ENCODE assay signal across 14 cellular contexts in the genomic region with DNA sequence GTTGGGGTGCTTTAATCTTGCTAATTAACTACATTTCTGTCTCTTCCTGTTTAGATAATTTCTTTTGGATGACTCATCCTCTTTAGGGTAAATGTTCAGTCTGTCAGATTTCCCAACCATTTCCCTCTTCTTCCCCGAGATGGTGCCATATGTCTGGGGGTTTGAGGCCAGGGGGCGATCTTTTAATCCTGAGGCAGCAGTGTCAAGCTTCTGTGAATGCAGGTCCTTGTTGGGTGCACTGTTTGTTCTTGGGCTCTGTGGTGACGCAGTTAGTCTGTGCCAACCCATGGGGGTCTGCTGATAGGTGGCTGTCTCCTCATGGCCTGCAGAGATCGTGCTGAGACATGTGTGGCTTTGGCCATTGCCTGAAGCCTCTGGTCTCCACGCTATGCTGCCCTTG.
DNase-seq lines count a peak whose midpoint lies in the region; ATAC-seq and TF ChIP-seq lines count a peak whose summit lies in the region.
"Had no signal": no experiment of that assay in that cellular context is flagged by ENCODE, and none has a peak within 500 bp of the region (broad histone marks: within the 10 kb centered on the region; RNA-seq: fewer than 3 reads in every experiment).

No MANE protein-coding gene starts in this region.

- peak overlapping the region in 1 of 2 experiments; percentile 59 for H3K18ac ChIP-seq in mesenchymal stem cell (ENCODE audit: low read depth in 1 of 2, low read length in 2 of 2)

- no peaks in the 10 kb centered on the region for H3K36me3 ChIP-seq in mesenchymal stem cell (ENCODE audit: control insufficient read depth in 1 of 2, insufficient read depth in 2 of 2, low read depth in 1 of 2, low read length in 2 of 2)
- H3K36me3 ChIP-seq: SJSA1 had no signal

- WGBS in mesenchymal stem cell: 72% methylated on average over 5 of the region's 5 CpGs

- ATAC-seq in activated T-cell treated with anti-CD3 and anti-CD28 coated beads, Interleukin-2, amount 50 U/mL, for 72 hours (replicated peaks in 1 of 2): no peak

- peak; percentile 43 for DNase-seq in EL
- DNase-seq in NCI-H524 treated with DMSO at 0.1 percent for 48 hours (lab: John Stamatoyannopoulos, UW): peak; percentile 69
- DNase-seq in astrocyte of the hippocampus (ENCODE audit: low read depth, low spot score): peak; percentile 11
- peak; percentile 66 for DNase-seq in mesenchymal stem cell
- DNase-seq in glomerular visceral epithelial cell (ENCODE audit: extremely low spot score): no peak
- DNase-seq in activated T-cell treated with anti-CD3 and anti-CD28 coated beads, Interleukin-2, amount 50 U/mL, for 72 hours: no peak
- no peak for DNase-seq in NCI-H2081 (lab: John Stamatoyannopoulos, UW)
- no peak for DNase-seq in HEK293T (ENCODE audit: extremely low spot score)
- DNase-seq: activated CD4-positive, alpha-beta T cell treated with anti-CD3 and anti-CD28 coated beads, Interleukin-2, amount 50 U/mL, for 48 hours; COR-L47; stimulated activated CD4-positive, alpha-beta T cell treated with anti-CD3 and anti-CD28 coated beads, Interleukin-2, amount 100 ng/mL, for 24 hours had no signal

- no peaks in the 10 kb centered on the region for H3K9me3 ChIP-seq in mesenchymal stem cell (ENCODE audit: control insufficient read depth, low read length)

- no peak overlapping the region for H3K4me3 Mint-ChIP-seq in activated T-cell treated with anti-CD3 and anti-CD28 coated beads, Interleukin-2, amount 50 U/mL, for 72 hours
- H3K4me3 Mint-ChIP-seq: activated naive CD8-positive, alpha-beta T cell; neural crest cell had no signal

- peaks cover 3% of the 10 kb centered on the region for H3K4me1 ChIP-seq in mesenchymal stem cell (ENCODE audit: control insufficient read depth, insufficient read depth, low read depth, low read length)

- peak overlapping the region; percentile 56 for H2BK120ac ChIP-seq in mesenchymal stem cell (ENCODE audit: low read depth, low read length)

- H3K4ac ChIP-seq in mesenchymal stem cell (ENCODE audit: low read depth in 1 of 2, low read length in 2 of 2): peak overlapping the region in 1 of 2 experiments; percentile 0

- no peak overlapping the region for H3K23ac ChIP-seq in mesenchymal stem cell (ENCODE audit: low read length in 2 of 2)

- no peaks in the 10 kb centered on the region for H3K36me3 Mint-ChIP-seq in activated T-cell treated with anti-CD3 and anti-CD28 coated beads, Interleukin-2, amount 50 U/mL, for 72 hours (ENCODE audit: insufficient read depth in 2 of 2)
- H3K36me3 Mint-ChIP-seq: activated naive CD8-positive, alpha-beta T cell had no signal

- H3K27ac ChIP-seq in mesenchymal stem cell (ENCODE audit: low read length, poor library complexity, severe bottlenecking): no peak overlapping the region
- H3K27ac ChIP-seq: SJSA1 had no signal

- peak overlapping the region; percentile 70 for H4K8ac ChIP-seq in mesenchymal stem cell (ENCODE audit: low read length)

- H3K4me1 Mint-ChIP-seq in activated T-cell treated with anti-CD3 and anti-CD28 coated beads, Interleukin-2, amount 50 U/mL, for 72 hours (ENCODE audit: low read depth): no peaks in the 10 kb centered on the region

- POLR2A ChIA-PET in HEK293T (lab: Yijun Ruan, JAX): no interaction called here

- H3K14ac ChIP-seq in mesenchymal stem cell (ENCODE audit: low read length in 2 of 2): no peak overlapping the region

- no peak overlapping the region for H3K4me3 ChIP-seq in mesenchymal stem cell (ENCODE audit: insufficient read depth in 1 of 2, low read depth in 1 of 2, low read length in 2 of 2)
- H3K4me3 ChIP-seq: SJSA1 had no signal

- no peak overlapping the region for H2AFZ ChIP-seq in mesenchymal stem cell (ENCODE audit: low read depth, low read length)

- H3K27ac Mint-ChIP-seq in activated T-cell treated with anti-CD3 and anti-CD28 coated beads, Interleukin-2, amount 50 U/mL, for 72 hours: no peak overlapping the region
- H3K27ac Mint-ChIP-seq: activated naive CD8-positive, alpha-beta T cell had no signal

- H2BK12ac ChIP-seq in mesenchymal stem cell (ENCODE audit: low read length in 2 of 2): peak overlapping the region; percentile 2 to 99

- peaks cover 0 to 2% of the 10 kb centered on the region in 2 donors for H3K9me3 Mint-ChIP-seq in activated T-cell treated with anti-CD3 and anti-CD28 coated beads, Interleukin-2, amount 50 U/mL, for 72 hours

- no peaks in the 10 kb centered on the region for H3K79me1 ChIP-seq in mesenchymal stem cell (replicated peaks; ENCODE audit: low read length, poor library complexity, severe bottlenecking)

- H3K27me3 ChIP-seq in mesenchymal stem cell (ENCODE audit: control insufficient read depth in 1 of 2, insufficient read depth in 1 of 2, low read length in 2 of 2): no peaks in the 10 kb centered on the region
- H3K27me3 ChIP-seq: SJSA1 had no signal

- no peak overlapping the region for H2BK15ac ChIP-seq in mesenchymal stem cell (ENCODE audit: low read depth, poor library complexity, severe bottlenecking)

- H3K27me3 Mint-ChIP-seq in activated T-cell treated with anti-CD3 and anti-CD28 coated beads, Interleukin-2, amount 50 U/mL, for 72 hours (ENCODE audit: low read depth): no peaks in the 10 kb centered on the region

- no peak overlapping the region for H2BK5ac ChIP-seq in mesenchymal stem cell (ENCODE audit: low read depth, low read length, poor library complexity, severe bottlenecking)

- no peak overlapping the region for H3K9ac ChIP-seq in mesenchymal stem cell (ENCODE audit: low read length)

- H3K4me2 ChIP-seq in mesenchymal stem cell (ENCODE audit: low read length, poor library complexity, severe bottlenecking): no peak overlapping the region

- H2AK5ac ChIP-seq in mesenchymal stem cell (ENCODE audit: low read length, severe bottlenecking): no peak overlapping the region

- peak overlapping the region; percentile 80 for H4K91ac ChIP-seq in mesenchymal stem cell (ENCODE audit: low read length)

- CTCF ChIA-PET in HEK293T (lab: Yijun Ruan, JAX): interaction anchor here (0.6 to 1.3 kb wide), 7 partner anchors 38 to 699 kb away, joined by 3 to 7 read pairs (median 3); a partner anchor contains a TSS

TF ChIP-seq in HEK293T, 16 proteins besides CTCF, POLR2A, EP300 and RAD21:
- no peak for TF ChIP-seq FOXK2 (IDR thresholded peaks at IDR 0.05)

Comparison
In these comparisons a context has a peak if more than half of its experiments do, and no peak if none do; other contexts are left out.
1. DNase-seq: peak in EL (single experiment), NCI-H524 treated with DMSO at 0.1 percent for 48 hours (single experiment), astrocyte of the hippocampus (single experiment) and mesenchymal stem cell (single experiment); none in glomerular visceral epithelial cell (single experiment), activated T-cell treated with anti-CD3 and anti-CD28 coated beads, Interleukin-2, amount 50 U/mL, for 72 hours (0 of 2), NCI-H2081 (0 of 2) and HEK293T (single experiment).